Comparison of ENCODE assay signal across 12 cellular contexts in genomic region chr7:94374721-94375120, GRCh38. TPM values are rescaled to one million over a fixed set of nuclear protein-coding genes. Genes with fewer than 3 reads are reported as not detected.
DNase-seq lines count a peak whose midpoint lies in the region; ATAC-seq, FAIRE-seq and TF ChIP-seq lines count a peak whose summit lies in the region.
"Had no signal": no experiment of that assay in that cellular context is flagged by ENCODE, and none has a peak within 500 bp of the region (broad histone marks: within the 10 kb centered on the region; RNA-seq: fewer than 3 reads in every experiment).

No MANE protein-coding gene starts in this region.

- peak overlapping the region; percentile 85 for H3K27ac ChIP-seq in endothelial cell of umbilical vein (ENCODE audit: insufficient read depth, low read depth, low read length)
- H3K27ac ChIP-seq in urinary bladder (ENCODE audit: low read depth), result peak overlapping the region; percentile 15

- peak overlapping the region; percentile 86 for H3K4me2 ChIP-seq in endothelial cell of umbilical vein (ENCODE audit: insufficient read depth, low read length)
- H3K4me2 ChIP-seq: A549 had no signal

- TF ChIP-seq CTCF in endothelial cell of umbilical vein (IDR thresholded peaks at IDR 0.05; ENCODE audit: extremely low read depth in 1 of 2, insufficient read depth in 1 of 2, low read depth in 1 of 2, low read length in 2 of 2), result no peak
- TF ChIP-seq CTCF in neural crest cell (conservative IDR thresholded peaks at IDR 0.05), result no peak

- in situ Hi-C loops in HAP-1 (cut with MboI; ENCODE audit: low sequenced_read_pairs), result no loop called here

- H3K36me3 Mint-ChIP-seq in neural crest cell (ENCODE audit: low read depth), result no peaks in the 10 kb centered on the region

- H3K4me3 ChIP-seq in endothelial cell of umbilical vein (replicated peaks in 1 of 3; ENCODE audit: insufficient read depth in 1 of 3, low read depth in 1 of 3, low read length in 3 of 3) (no peak overlapping the region), urinary bladder (ENCODE audit: low read depth, low read length) (no peak overlapping the region), HAP-1 (no peak overlapping the region)
- H3K4me3 ChIP-seq: A549, body of pancreas had no signal

- H2AFZ ChIP-seq in endothelial cell of umbilical vein (ENCODE audit: low read depth, low read length), result peak overlapping the region; percentile 86

- dilution Hi-C loops in endothelial cell of umbilical vein (cut with MboI; ENCODE audit: extremely low pct_ligation_motif_present, low sequenced_read_pairs), result no loop called here

- CTCF ChIA-PET in endothelial cell of umbilical vein (lab: Charles Lee), result interaction anchor here (0.7 to 4.2 kb wide), 12 partner anchors 9 to 226 kb away, joined by 3 to 54 read pairs (median 4); partner anchors contain the start of gene COL1A2

- H3K4me1 ChIP-seq in endothelial cell of umbilical vein (ENCODE audit: control insufficient read depth, extremely low read depth, insufficient read depth, low read length), result peaks cover 21% of the 10 kb centered on the region
- no peaks in the 10 kb centered on the region for H3K4me1 ChIP-seq in urinary bladder (ENCODE audit: insufficient read depth)
- H3K4me1 ChIP-seq in HAP-1, result no peaks in the 10 kb centered on the region
- H3K4me1 ChIP-seq: A549, body of pancreas had no signal

- peaks cover 11% of the 10 kb centered on the region for H3K9me3 Mint-ChIP-seq in neural crest cell
- H3K9me3 Mint-ChIP-seq: activated CD4-positive, alpha-beta memory T cell treated with anti-CD3 and anti-CD28 coated beads, Interleukin-2, amount 10 ng/mL, durations not matched to agents 7 days and 5 days; stimulated activated naive CD8-positive, alpha-beta T cell treated with anti-CD3 and anti-CD28 coated beads, Interleukin-15, amount 100 ng/mL, for 72 hours had no signal

- peak overlapping the region; percentile 85 for H3K27ac Mint-ChIP-seq in neural crest cell (ENCODE audit: unreplicated experiment)
- H3K27ac Mint-ChIP-seq: activated CD4-positive, alpha-beta memory T cell treated with anti-CD3 and anti-CD28 coated beads, Interleukin-2, amount 10 ng/mL, durations not matched to agents 7 days and 5 days; stimulated activated naive CD8-positive, alpha-beta T cell treated with anti-CD3 and anti-CD28 coated beads, Interleukin-15, amount 100 ng/mL, for 72 hours had no signal

- H3K79me2 ChIP-seq in endothelial cell of umbilical vein (ENCODE audit: control insufficient read depth, insufficient read depth, low read length), result no peaks in the 10 kb centered on the region

- WGBS in urinary bladder, result 20% methylated on average over 3 of the region's 3 CpGs

- POLR2A ChIA-PET in endothelial cell of umbilical vein (lab: Charles Lee), result interaction anchor here (1.0 to 1.6 kb wide), 2 partner anchors 73 to 79 kb away, joined by 3 to 4 read pairs; no protein-coding TSS in a partner anchor

- no peak for ATAC-seq in HG02852 (IDR thresholded peaks at IDR 0.05; ENCODE audit: unreplicated experiment)
- ATAC-seq: stimulated activated naive CD8-positive, alpha-beta T cell treated with anti-CD3 and anti-CD28 coated beads, Interleukin-15, amount 100 ng/mL, for 72 hours had no signal

- peak overlapping the region; percentile 72 for H3K4me3 Mint-ChIP-seq in neural crest cell
- H3K4me3 Mint-ChIP-seq: activated CD4-positive, alpha-beta memory T cell treated with anti-CD3 and anti-CD28 coated beads, Interleukin-2, amount 10 ng/mL, durations not matched to agents 7 days and 5 days; stimulated activated naive CD8-positive, alpha-beta T cell treated with anti-CD3 and anti-CD28 coated beads, Interleukin-15, amount 100 ng/mL, for 72 hours had no signal

- TF ChIP-seq POLR2A in endothelial cell of umbilical vein (IDR thresholded peaks at IDR 0.05; ENCODE audit: low read depth, low read length), result no peak

- intact Hi-C loops in endothelial cell of umbilical vein (cut with micrococcal nuclease), result loop anchor here (1.0 to 5.0 kb wide), 5 partner anchors 21 to 452 kb away; partner anchors contain the start of gene GNG11

- H3K4me1 Mint-ChIP-seq in neural crest cell, result peaks cover 29% of the 10 kb centered on the region
- H3K4me1 Mint-ChIP-seq: activated CD4-positive, alpha-beta memory T cell treated with anti-CD3 and anti-CD28 coated beads, Interleukin-2, amount 10 ng/mL, durations not matched to agents 7 days and 5 days; stimulated activated naive CD8-positive, alpha-beta T cell treated with anti-CD3 and anti-CD28 coated beads, Interleukin-15, amount 100 ng/mL, for 72 hours had no signal

- no peaks in the 10 kb centered on the region for H3K27me3 ChIP-seq in endothelial cell of umbilical vein (ENCODE audit: control insufficient read depth in 2 of 2, insufficient read depth in 2 of 2, low read length in 2 of 2)
- H3K27me3 ChIP-seq in HAP-1 (ENCODE audit: low read depth), result no peaks in the 10 kb centered on the region
- H3K27me3 ChIP-seq: body of pancreas had no signal

- H4K20me1 ChIP-seq in endothelial cell of umbilical vein (replicated peaks; ENCODE audit: control insufficient read depth, extremely low read depth, insufficient read depth, low read length), result no peaks in the 10 kb centered on the region

- TSS peak; percentile 30 for BruUV-seq in endothelial cell of umbilical vein (replicated peaks; lab: Mats Ljungman, UMichigan)

- H3K9me3 ChIP-seq in endothelial cell of umbilical vein (replicated peaks; ENCODE audit: control insufficient read depth, insufficient read depth, low read length), result no peaks in the 10 kb centered on the region
- H3K9me3 ChIP-seq in HAP-1, result no peaks in the 10 kb centered on the region
- H3K9me3 ChIP-seq: A549, body of pancreas had no signal

- H3K36me3 ChIP-seq in endothelial cell of umbilical vein (ENCODE audit: control insufficient read depth in 2 of 2, extremely low read depth in 1 of 2, insufficient read depth in 2 of 2, low read length in 2 of 2), result no peaks in the 10 kb centered on the region
- no peaks in the 10 kb centered on the region for H3K36me3 ChIP-seq in urinary bladder (ENCODE audit: insufficient read depth)
- H3K36me3 ChIP-seq in HAP-1 (replicated peaks), result no peaks in the 10 kb centered on the region

- peak overlapping the region; percentile 28 for H3K9ac ChIP-seq in endothelial cell of umbilical vein (replicated peaks; ENCODE audit: extremely low read depth, insufficient read depth, low read length)

- H3K9me1 ChIP-seq in endothelial cell of umbilical vein (replicated peaks; ENCODE audit: control insufficient read depth, extremely low read depth, insufficient read depth, low read length), result no peaks in the 10 kb centered on the region

- DNase-seq in NCI-H2227 (lab: John Stamatoyannopoulos, UW; ENCODE audit: unreplicated experiment) (peak; percentile 70), NCI-H2227 treated with DMSO at 0.1 percent for 48 hours (lab: John Stamatoyannopoulos, UW) (no peak), endothelial cell of umbilical vein (ENCODE audit: low read depth, low spot score) (peak; percentile 63), neural crest cell (ENCODE audit: low read depth, low spot score) (no peak), HAP-1 (ENCODE audit: low spot score in 2 of 2) (no peak), NK-92 (lab: John Stamatoyannopoulos, UW; ENCODE audit: unreplicated experiment) (no peak)
- DNase-seq: activated CD4-positive, alpha-beta memory T cell treated with anti-CD3 and anti-CD28 coated beads, Interleukin-2, amount 10 ng/mL, durations not matched to agents 7 days and 5 days; stimulated activated naive CD8-positive, alpha-beta T cell treated with anti-CD3 and anti-CD28 coated beads, Interleukin-15, amount 100 ng/mL, for 72 hours had no signal

- FAIRE-seq in endothelial cell of umbilical vein (lab: Jason Lieb, UNC), result peak; percentile 68
- FAIRE-seq: A549 had no signal

- no peaks in the 10 kb centered on the region for H3K27me3 Mint-ChIP-seq in neural crest cell (ENCODE audit: low read depth)
- H3K27me3 Mint-ChIP-seq: stimulated activated naive CD8-positive, alpha-beta T cell treated with anti-CD3 and anti-CD28 coated beads, Interleukin-15, amount 100 ng/mL, for 72 hours had no signal

TF ChIP-seq in endothelial cell of umbilical vein, 7 proteins besides CTCF, POLR2A, EP300 and RAD21:
- TF ChIP-seq FOS (IDR thresholded peaks at IDR 0.05; ENCODE audit: borderline replicate concordance, insufficient read depth, low read length), result no peak
- TF ChIP-seq GATA2 (IDR thresholded peaks at IDR 0.05; ENCODE audit: insufficient read depth, insufficient read length, low read depth, low read length), result no peak
- no peak for TF ChIP-seq EZH2 (IDR thresholded peaks at IDR 0.05; ENCODE audit: borderline replicate concordance, low read depth, low read length, severe bottlenecking)
- TF ChIP-seq POLR2AphosphoS5 (IDR thresholded peaks at IDR 0.05; ENCODE audit: insufficient read depth, low read depth, low read length), result no peak
- no peak for TF ChIP-seq JUN (IDR thresholded peaks at IDR 0.05; ENCODE audit: borderline replicate concordance, insufficient read depth, insufficient read length, low read depth)
- TF ChIP-seq, protein P1, sequence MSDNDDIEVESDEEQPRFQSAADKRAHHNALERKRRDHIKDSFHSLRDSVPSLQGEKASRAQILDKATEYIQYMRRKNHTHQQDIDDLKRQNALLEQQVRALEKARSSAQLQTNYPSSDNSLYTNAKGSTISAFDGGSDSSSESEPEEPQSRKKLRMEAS (IDR thresholded peaks at IDR 0.05; ENCODE audit: insufficient read depth, insufficient read length), result no peak
- no peak for TF ChIP-seq MYC (IDR thresholded peaks at IDR 0.05; ENCODE audit: low read depth, low read length)

RNA-seq across cellular contexts. Expression of gene COL1A2, which starts 20.0 kb away (rescaled TPM):
- 5.6 and 40.8 TPM in 2 replicates for total RNA-seq in endothelial cell of umbilical vein
- 26.9 and 28.9 TPM in 2 replicates for polyA plus RNA-seq in endothelial cell of umbilical vein
- 20.3 and 26.0 TPM in 2 replicates for polyA plus RNA-seq in endothelial cell of umbilical vein (2011; cell fraction: cytosol; rRNA removed)
- 45.0 and 63.2 TPM in 2 replicates for polyA plus RNA-seq in endothelial cell of umbilical vein (2011; cell fraction: nucleus; rRNA removed)
- polyA plus RNA-seq in endothelial cell of umbilical vein (2012), result 3.9 and 5.7 TPM in 2 replicates
- 31.0 and 41.5 TPM in 2 replicates for polyA minus RNA-seq in endothelial cell of umbilical vein
- not detected for polyA minus RNA-seq in endothelial cell of umbilical vein (2011; cell fraction: cytosol; rRNA and poly(A)+ RNA removed)
- 17.7 and 24.1 TPM in 2 replicates for polyA minus RNA-seq in endothelial cell of umbilical vein (2011; cell fraction: nucleus; rRNA and poly(A)+ RNA removed)
- 98.8 and 110 TPM in 2 replicates for total RNA-seq in neural crest cell
- 11,897 TPM for total RNA-seq in urinary bladder
- 1,063 TPM for polyA plus RNA-seq in urinary bladder

Comparison
In these comparisons a context has a peak if more than half of its experiments do, and no peak if none do; other contexts are left out.
1. DNase-seq: peak in NCI-H2227 (single experiment) and endothelial cell of umbilical vein (single experiment); none in NCI-H2227 treated with DMSO at 0.1 percent for 48 hours (single experiment), neural crest cell (single experiment), HAP-1 (0 of 2) and NK-92 (single experiment).
2. RNA of gene COL1A2, which starts 20.0 kb away (total RNA-seq): 11,897 TPM in urinary bladder (single experiment); 98.8 to 110 TPM in neural crest cell and 5.6 to 40.8 TPM in endothelial cell of umbilical vein; every median in the first group is over 100 times any median in the second.